In genomic region chr2:9813312-9814128, GRCh38 we compare ENCODE assay signal across 8 cellular contexts. TPM values are rescaled to one million over a fixed set of nuclear protein-coding genes. Genes with fewer than 3 reads are reported as not detected.
DNase-seq lines count a peak whose midpoint lies in the region; ATAC-seq and TF ChIP-seq lines count a peak whose summit lies in the region.

No MANE protein-coding gene starts in this region.

- H3K27me3 Mint-ChIP-seq in CD8-positive, alpha-beta memory T cell: peaks cover 4 to 9% of the 10 kb centered on the region in 2 donors

- TF ChIP-seq CTCF in lower lobe of right lung (IDR thresholded peaks at IDR 0.05): peak; percentile 94

- no peaks in the 10 kb centered on the region for H3K36me3 ChIP-seq in CD8-positive, alpha-beta memory T cell (ENCODE audit: insufficient read depth, low read length)
- H3K36me3 ChIP-seq in H7 (replicated peaks; ENCODE audit: control insufficient read depth, insufficient read depth, low read length) (no peaks in the 10 kb centered on the region), lower lobe of right lung (no peaks in the 10 kb centered on the region)

- H3K27ac Mint-ChIP-seq in CD8-positive, alpha-beta memory T cell: peak overlapping the region in 3 of 8 donors; percentile 78 to 86 (median 81)

- H3K9me3 Mint-ChIP-seq in CD8-positive, alpha-beta memory T cell: no peaks in the 10 kb centered on the region

- peak; percentile 85 to 90 for ATAC-seq in lower lobe of right lung
- no peak for ATAC-seq in GM18868 (IDR thresholded peaks at IDR 0.05; ENCODE audit: unreplicated experiment)

- H3K27me3 ChIP-seq in CD8-positive, alpha-beta memory T cell (ENCODE audit: insufficient read depth, low read length, poor library complexity, severe bottlenecking): no peaks in the 10 kb centered on the region
- no peaks in the 10 kb centered on the region for H3K27me3 ChIP-seq in H7 (ENCODE audit: control insufficient read depth, insufficient read depth, low read length)
- peaks cover 4% of the 10 kb centered on the region for H3K27me3 ChIP-seq in lower lobe of right lung (ENCODE audit: low read depth)

- no peak overlapping the region for H3K4me3 ChIP-seq in CD8-positive, alpha-beta memory T cell (ENCODE audit: low read length)
- H3K4me3 ChIP-seq in H7 (ENCODE audit: insufficient read depth, low read depth, low read length): no peak overlapping the region
- peak overlapping the region; percentile 30 for H3K4me3 ChIP-seq in lower lobe of right lung

- H3K9me3 ChIP-seq in CD8-positive, alpha-beta memory T cell (ENCODE audit: low read length): no peaks in the 10 kb centered on the region
- no peaks in the 10 kb centered on the region for H3K9me3 ChIP-seq in lower lobe of right lung

- CTCF ChIA-PET in CD8-positive, alpha-beta memory T cell (lab: Charles Lee): interaction anchor here (0.6 to 7.0 kb wide), 32 partner anchors 9 to 622 kb away, joined by 3 to 58 read pairs (median 3); partner anchors contain the start of genes ADAM17 and TAF1B

- no peak overlapping the region for H3K4me3 Mint-ChIP-seq in CD8-positive, alpha-beta memory T cell

- DNase-seq in CD8-positive, alpha-beta memory T cell: peak; percentile 51 to 71 (median 57)
- DNase-seq in H7: peak; percentile 96
- peak; percentile 40 for DNase-seq in NCI-H345 treated with DMSO at 0.1 percent for 48 hours (lab: John Stamatoyannopoulos, UW; ENCODE audit: unreplicated experiment)
- peak; percentile 82 for DNase-seq in activated CD4-positive, alpha-beta T cell treated with anti-CD3 and anti-CD28 coated beads for 48 hours
- peak; percentile 48 for DNase-seq in dedifferentiated amniotic fluid mesenchymal stem cell (ENCODE audit: extremely low spot score)
- peak; percentile 77 for DNase-seq in lower lobe of right lung
- DNase-seq in stimulated activated CD8-positive, alpha-beta memory T cell treated with anti-CD3 and anti-CD28 coated beads, Interleukin-12 subunit alpha, Interleukin-12 subunit beta, amount 100 ng/mL, for 1 hour (ENCODE audit: low read depth): peak; percentile 55

- peaks cover 7% of the 10 kb centered on the region for H3K4me1 ChIP-seq in CD8-positive, alpha-beta memory T cell (ENCODE audit: insufficient read depth, low read length)
- H3K4me1 ChIP-seq in lower lobe of right lung: peaks cover 22% of the 10 kb centered on the region

- no peaks in the 10 kb centered on the region for H3K36me3 Mint-ChIP-seq in CD8-positive, alpha-beta memory T cell

- POLR2A ChIA-PET in CD8-positive, alpha-beta memory T cell (lab: Charles Lee): interaction anchor here (1.2 to 1.7 kb wide), 2 partner anchors 30 to 235 kb away, joined by 4 to 7 read pairs; partner anchors contain the start of gene TAF1B

- peaks cover 4 to 10% (median 10%) of the 10 kb centered on the region in 3 donors for H3K4me1 Mint-ChIP-seq in CD8-positive, alpha-beta memory T cell

- no peak overlapping the region for H3K27ac ChIP-seq in CD8-positive, alpha-beta memory T cell (ENCODE audit: low read depth, low read length)
- no peak overlapping the region for H3K27ac ChIP-seq in lower lobe of right lung

- intact Hi-C loops in lower lobe of right lung (cut with DNase I): no loop called here

RNA-seq across cellular contexts. Expression of gene TAF1B, which starts 29.8 kb away (rescaled TPM):
- 10 to 100 TPM; 20.6 to 24.3 TPM for total RNA-seq in CD8-positive, alpha-beta memory T cell
- 19.1 TPM for polyA plus RNA-seq in CD8-positive, alpha-beta memory T cell
- 27.9 and 33.2 TPM in 2 replicates for total RNA-seq in H7 (2014; rRNA removed; shearing (Covaris generic))
- 22.9 TPM for total RNA-seq in lower lobe of right lung

Comparison
In these comparisons a context has a peak if more than half of its experiments do, and no peak if none do; other contexts are left out.
1. DNase-seq: peak in every context shown above with its lines; median percentile 96 in H7; 82 in activated CD4-positive, alpha-beta T cell treated with anti-CD3 and anti-CD28 coated beads for 48 hours; 77 in lower lobe of right lung; 57 in CD8-positive, alpha-beta memory T cell; 55 in stimulated activated CD8-positive, alpha-beta memory T cell treated with anti-CD3 and anti-CD28 coated beads, Interleukin-12 subunit alpha, Interleukin-12 subunit beta, amount 100 ng/mL, for 1 hour; 48 in dedifferentiated amniotic fluid mesenchymal stem cell; 40 in NCI-H345 treated with DMSO at 0.1 percent for 48 hours.